In the genomic region with DNA sequence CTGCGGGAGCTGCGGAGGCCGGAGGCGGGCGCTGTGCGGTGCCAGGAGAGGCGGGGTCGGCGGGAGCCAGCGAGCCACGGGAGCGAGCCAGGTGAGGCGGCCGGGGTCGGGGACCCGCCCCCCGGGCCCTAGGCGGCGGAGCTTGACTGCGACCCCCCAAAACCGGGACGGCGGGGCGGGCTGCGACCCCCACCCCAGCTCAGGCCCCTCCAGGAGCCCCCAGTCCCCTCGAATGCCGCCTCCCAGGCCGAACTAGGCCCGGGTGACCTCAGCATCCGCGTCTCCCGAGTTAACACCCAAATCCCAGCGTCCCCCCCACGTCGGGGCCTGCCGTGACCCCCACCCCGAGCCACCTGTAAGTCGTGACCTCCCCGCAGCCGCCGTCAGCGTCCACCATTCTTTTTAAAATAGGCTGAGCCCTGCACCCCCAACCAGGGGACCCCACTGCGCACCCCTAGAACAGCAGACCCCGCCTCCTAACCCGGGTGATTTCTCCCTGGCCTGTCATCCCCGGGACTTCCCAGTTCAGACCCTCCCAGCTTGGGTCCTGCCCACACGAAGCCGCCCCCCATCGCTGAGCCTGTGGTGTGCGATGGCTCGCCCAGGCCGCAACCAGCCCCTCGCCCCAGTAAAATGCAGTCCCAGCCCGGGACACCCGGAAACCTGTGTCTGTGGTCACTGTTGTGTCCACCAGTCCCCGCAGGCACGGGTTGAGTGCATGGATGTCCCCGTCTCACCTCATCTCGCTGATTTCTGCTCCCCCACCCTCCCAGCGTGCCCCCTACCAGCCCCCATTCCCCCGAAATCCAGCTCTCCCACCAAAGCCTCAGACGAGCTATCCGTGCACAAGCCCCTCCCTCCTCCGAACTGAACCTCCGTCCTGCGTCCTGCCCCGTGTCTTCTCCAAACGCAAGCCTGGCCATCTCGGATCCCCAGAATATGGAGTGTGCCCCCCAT, we compare ENCODE assay signal across 8 cellular contexts. TPM values are rescaled to one million over a fixed set of nuclear protein-coding genes. Genes with fewer than 3 reads are reported as not detected.
A peak's percentile ranks its signal among the peaks of the same experiment; 100 is the strongest.
DNase-seq lines count a peak whose midpoint lies in the region; ATAC-seq, FAIRE-seq and TF ChIP-seq lines count a peak whose summit lies in the region.

No MANE protein-coding gene starts in this region.

- H3K4me1 Mint-ChIP-seq in central memory CD8-positive, alpha-beta T cell: peaks cover 48% of the 10 kb centered on the region

- H2AFZ ChIP-seq in DND-41 (ENCODE audit: low read depth, low read length) (peak overlapping the region; percentile 66), HepG2 (ENCODE audit: low read length) (no peak overlapping the region)

- no peak for TF ChIP-seq POLR2A in HepG2 (IDR thresholded peaks at IDR 0.05; ENCODE audit: insufficient read depth in 1 of 2, low read depth in 2 of 2, low read length in 2 of 2)

- H3K4me2 ChIP-seq in DND-41 (ENCODE audit: insufficient read depth, low read length): peak overlapping the region; percentile 90
- peak overlapping the region; percentile 94 for H3K4me2 ChIP-seq in HepG2 (ENCODE audit: low read depth, low read length)

- H3K79me2 ChIP-seq in DND-41 (ENCODE audit: insufficient read depth, low read length) (peaks cover 60% of the 10 kb centered on the region), HepG2 (ENCODE audit: insufficient read depth, low read length) (peaks cover 45% of the 10 kb centered on the region)

- H3K27me3 ChIP-seq in DND-41 (ENCODE audit: insufficient read depth, low read length, poor library complexity) (no peaks in the 10 kb centered on the region), SJCRH30 (no peaks in the 10 kb centered on the region), HepG2 (ENCODE audit: control insufficient read depth in 1 of 2, insufficient read depth in 2 of 2, low read length in 2 of 2) (no peaks in the 10 kb centered on the region)

- 0 out of 2 replicates have a peak, but pooled peaks have one; percentile 11 for TF ChIP-seq RAD21 in HepG2 (CRISPR knock-in tag; IDR thresholded peaks at IDR 0.05)

- H3K4me3 ChIP-seq in DND-41 (ENCODE audit: low read depth in 1 of 2, low read length in 2 of 2) (peak overlapping the region; percentile 81 to 95), SJCRH30 (peak overlapping the region; percentile 84), HepG2 (replicated peaks in 1 of 3; ENCODE audit: insufficient read depth in 1 of 3, low read depth in 2 of 3, low read length in 3 of 3) (peak overlapping the region; percentile 82 to 96 (median 92))

- in situ Hi-C loops in HepG2 (cut with HindIII; ENCODE audit: extremely low pct_ligation_motif_present, low pct_unique_long_range_greater_than_20kb): no loop called here

- CTCF ChIA-PET in HepG2 (lab: Yijun Ruan, JAX; ENCODE audit: low intra/inter-chr PET ratio, low total read pairs): no interaction called here

- BruUV-seq in HepG2 (replicated peaks; lab: Mats Ljungman, UMichigan): no TSS peak

- H4K20me1 ChIP-seq in DND-41 (ENCODE audit: insufficient read depth, low read length) (peaks cover 44% of the 10 kb centered on the region), HepG2 (ENCODE audit: insufficient read depth, low read length) (peaks cover 2% of the 10 kb centered on the region; the same call in 1 of the 2 replicates)

- ATAC-seq in DND-41 (ENCODE audit: insufficient read depth, low read depth) (no peak), GM21825 (IDR thresholded peaks at IDR 0.05; ENCODE audit: unreplicated experiment) (peak; percentile 16), HepG2 (peak; percentile 5; the same call in 2 of the 3 replicates)
- ATAC-seq in central memory CD8-positive, alpha-beta T cell (replicated peaks; ENCODE audit: extremely low read depth, poor library complexity, severe bottlenecking): no peak

- no peak for TF ChIP-seq EP300 in HepG2 (IDR thresholded peaks at IDR 0.05; ENCODE audit: low read depth in 2 of 2, low read length in 2 of 2)
- TF ChIP-seq EP300 in HepG2 (CRISPR knock-in tag; IDR thresholded peaks at IDR 0.05; ENCODE audit: borderline replicate concordance): no peak

- DNase-seq in DND-41: peak; percentile 47
- DNase-seq in SJCRH30: peak; percentile 29 to 31
- DNase-seq in central memory CD8-positive, alpha-beta T cell (ENCODE audit: low spot score in 2 of 2): no peak
- no peak for DNase-seq in HepG2 (ENCODE audit: low spot score)
- peak; percentile 6 for DNase-seq in stimulated activated naive CD4-positive, alpha-beta T cell treated with Interleukin-2 at 50 U/mL for 16 hours (lab: John Stamatoyannopoulos, UW)
- DNase-seq in NCI-H187 treated with DMSO at 0.1 percent for 48 hours (lab: John Stamatoyannopoulos, UW): no peak
- no peak for DNase-seq in globus pallidus (ENCODE audit: low spot score)

- no peaks in the 10 kb centered on the region for H3K27me3 Mint-ChIP-seq in central memory CD8-positive, alpha-beta T cell

- WGBS in HepG2 (ENCODE audit: low lambda C conversion rate): 2% methylated on average over 14 of the region's 69 CpGs

- H3K9me3 Mint-ChIP-seq in central memory CD8-positive, alpha-beta T cell: no peaks in the 10 kb centered on the region

- H3K9ac ChIP-seq in DND-41 (ENCODE audit: low read depth, low read length): peak overlapping the region; percentile 94
- H3K9ac ChIP-seq in HepG2 (ENCODE audit: insufficient read depth, low read depth, low read length): peak overlapping the region; percentile 95

- peak overlapping the region; percentile 98 for H3K27ac Mint-ChIP-seq in central memory CD8-positive, alpha-beta T cell (ENCODE audit: low read depth)

- POLR2A ChIA-PET in HepG2 (lab: Yijun Ruan, JAX): no interaction called here

- H3K9me3 ChIP-seq in DND-41 (ENCODE audit: insufficient read depth, low read length, severe bottlenecking) (no peaks in the 10 kb centered on the region), SJCRH30 (replicated peaks) (no peaks in the 10 kb centered on the region), HepG2 (ENCODE audit: low read length) (no peaks in the 10 kb centered on the region)

- peaks cover 23% of the 10 kb centered on the region for H3K36me3 Mint-ChIP-seq in central memory CD8-positive, alpha-beta T cell (ENCODE audit: insufficient read depth)

- peaks cover 40% of the 10 kb centered on the region for H3K4me1 ChIP-seq in DND-41 (ENCODE audit: insufficient read depth, low read length)
- H3K4me1 ChIP-seq in SJCRH30: no peaks in the 10 kb centered on the region; the same call in 1 of the 2 replicates
- peaks cover 48% of the 10 kb centered on the region for H3K4me1 ChIP-seq in HepG2 (ENCODE audit: insufficient read depth, low read length)

- no peak for FAIRE-seq in HepG2 (lab: Jason Lieb, UNC)

- TF ChIP-seq CTCF in DND-41 (IDR thresholded peaks at IDR 0.05; ENCODE audit: borderline replicate concordance, extremely low read depth, low read length, poor library complexity, severe bottlenecking): no peak
- TF ChIP-seq CTCF in HepG2 (CRISPR knock-in tag; IDR thresholded peaks at IDR 0.05): no peak

- H3K4me3 Mint-ChIP-seq in central memory CD8-positive, alpha-beta T cell: peak overlapping the region; percentile 92

- H3K27ac ChIP-seq in DND-41 (ENCODE audit: low read length) (peak overlapping the region; percentile 71), SJCRH30 (peak overlapping the region; percentile 34), HepG2 (ENCODE audit: extremely low read length, insufficient read depth, low read length) (peak overlapping the region; percentile 67)

- H3K36me3 ChIP-seq in DND-41 (ENCODE audit: insufficient read depth, low read length) (peaks cover 40% of the 10 kb centered on the region), SJCRH30 (peaks cover 5% of the 10 kb centered on the region), HepG2 (replicated peaks in 1 of 2; ENCODE audit: control insufficient read depth in 1 of 2, insufficient read depth in 2 of 2, low read length in 2 of 2) (peaks cover 3 to 16% of the 10 kb centered on the region in 2 experiments; a peak in 3 of 5 replicates)

- intact Hi-C loops in HepG2 (cut with micrococcal nuclease; ENCODE audit: unreplicated experiment): loop anchor here (5.0 kb wide), 1 partner anchor 66 kb away; a partner anchor contains a TSS

RNA-seq across cellular contexts. Expression of a gene that starts 0.6 kb away (rescaled TPM):
- 31.4 and 31.8 TPM in 2 replicates for total RNA-seq in SJCRH30 (2014; rRNA removed; shearing (Covaris generic))
- 18.3 and 29.0 TPM in 2 replicates for total RNA-seq in HepG2 (2016; rRNA removed; fragmentation: Illumina TruSeq; extraction: Trizol)
- 7.3 and 8.3 TPM in 2 replicates for total RNA-seq in HepG2 (2016; cell fraction: cytosol; rRNA removed; fragmentation: Illumina TruSeq; extraction: Trizol; ENCODE audit: low read depth)
- 14.2 and 28.7 TPM in 2 replicates for total RNA-seq in HepG2 (2016; cell fraction: insoluble cytoplasmic fraction; rRNA removed; fragmentation: Illumina TruSeq; extraction: Trizol)
- total RNA-seq in HepG2 (2016; cell fraction: membrane; rRNA removed; fragmentation: Illumina TruSeq; extraction: Trizol): 11.9 and 12.1 TPM in 2 replicates
- 13.9 and 16.7 TPM in 2 replicates for total RNA-seq in HepG2 (2016; cell fraction: nucleus; rRNA removed; fragmentation: Illumina TruSeq; extraction: Trizol)
- polyA plus RNA-seq in HepG2 (2011; rRNA removed): 30.8 and 39.2 TPM in 2 replicates
- 14.2 and 18.0 TPM in 2 replicates for polyA plus RNA-seq in HepG2 (2011; cell fraction: cytosol; rRNA removed)
- 95.9 and 102 TPM in 2 replicates for polyA plus RNA-seq in HepG2 (2011; cell fraction: nucleus; rRNA removed)
- 24.3 and 37.8 TPM in 2 replicates for polyA plus RNA-seq in HepG2 (2012)
- polyA plus RNA-seq in HepG2 (2016; cell fraction: cytosol; fragmentation: Illumina TruSeq; extraction: Trizol; ENCODE audit: low read depth): 1.6 and 2.9 TPM in 2 replicates
- polyA plus RNA-seq in HepG2 (2016; cell fraction: insoluble cytoplasmic fraction; fragmentation: Illumina TruSeq; extraction: Trizol; ENCODE audit: low read depth): 17.3 and 26.9 TPM in 2 replicates
- polyA plus RNA-seq in HepG2 (2016; cell fraction: membrane; fragmentation: Illumina TruSeq; extraction: Trizol; ENCODE audit: low read depth): 6.0 and 6.7 TPM in 2 replicates
- 52.3 and 54.5 TPM in 2 replicates for polyA plus RNA-seq in HepG2 (2016; cell fraction: nucleus; fragmentation: Illumina TruSeq; extraction: Trizol; ENCODE audit: insufficient read depth, low read depth)
- polyA minus RNA-seq in HepG2 (2011; rRNA and poly(A)+ RNA removed; ENCODE audit: low replicate concordance): 18.4 and 43.6 TPM in 2 replicates
- polyA minus RNA-seq in HepG2 (2011; cell fraction: cytosol; rRNA and poly(A)+ RNA removed): 15.1 and 16.5 TPM in 2 replicates
- 17.9 and 24.6 TPM in 2 replicates for polyA minus RNA-seq in HepG2 (2011; cell fraction: nucleus; rRNA and poly(A)+ RNA removed)

RNA-seq across cellular contexts. Expression of a gene that starts 6.2 kb away (rescaled TPM):
- 11.7 and 12.3 TPM in 2 replicates for total RNA-seq in SJCRH30 (2014; rRNA removed; shearing (Covaris generic))
- total RNA-seq in HepG2 (2016; rRNA removed; fragmentation: Illumina TruSeq; extraction: Trizol): 10.3 and 13.7 TPM in 2 replicates
- total RNA-seq in HepG2 (2016; cell fraction: cytosol; rRNA removed; fragmentation: Illumina TruSeq; extraction: Trizol; ENCODE audit: low read depth): 2.2 TPM in 2 replicates
- total RNA-seq in HepG2 (2016; cell fraction: insoluble cytoplasmic fraction; rRNA removed; fragmentation: Illumina TruSeq; extraction: Trizol): 10.1 and 13.2 TPM in 2 replicates
- total RNA-seq in HepG2 (2016; cell fraction: membrane; rRNA removed; fragmentation: Illumina TruSeq; extraction: Trizol): 5.2 and 7.2 TPM in 2 replicates
- 5.0 and 6.8 TPM in 2 replicates for total RNA-seq in HepG2 (2016; cell fraction: nucleus; rRNA removed; fragmentation: Illumina TruSeq; extraction: Trizol)
- polyA plus RNA-seq in HepG2 (2011; rRNA removed): 3.5 and 4.8 TPM in 2 replicates
- polyA plus RNA-seq in HepG2 (2011; cell fraction: cytosol; rRNA removed): 4.6 and 9.1 TPM in 2 replicates
- polyA plus RNA-seq in HepG2 (2011; cell fraction: nucleus; rRNA removed): 7.4 and 8.4 TPM in 2 replicates
- 4.7 and 7.0 TPM in 2 replicates for polyA plus RNA-seq in HepG2 (2012)
- 1.5 and 2.2 TPM in 2 replicates for polyA plus RNA-seq in HepG2 (2016; cell fraction: cytosol; fragmentation: Illumina TruSeq; extraction: Trizol; ENCODE audit: low read depth)
- 12.2 and 13.2 TPM in 2 replicates for polyA plus RNA-seq in HepG2 (2016; cell fraction: insoluble cytoplasmic fraction; fragmentation: Illumina TruSeq; extraction: Trizol; ENCODE audit: low read depth)
- polyA plus RNA-seq in HepG2 (2016; cell fraction: membrane; fragmentation: Illumina TruSeq; extraction: Trizol; ENCODE audit: low read depth): 3.7 and 4.3 TPM in 2 replicates
- 10.0 and 11.0 TPM in 2 replicates for polyA plus RNA-seq in HepG2 (2016; cell fraction: nucleus; fragmentation: Illumina TruSeq; extraction: Trizol; ENCODE audit: insufficient read depth, low read depth)
- 5.5 and 8.1 TPM in 2 replicates for polyA minus RNA-seq in HepG2 (2011; rRNA and poly(A)+ RNA removed; ENCODE audit: low replicate concordance)
- polyA minus RNA-seq in HepG2 (2011; cell fraction: cytosol; rRNA and poly(A)+ RNA removed): 4.5 and 6.8 TPM in 2 replicates
- polyA minus RNA-seq in HepG2 (2011; cell fraction: nucleus; rRNA and poly(A)+ RNA removed): 3.5 and 5.0 TPM in 2 replicates

RNA-seq across cellular contexts. Expression of a gene that starts 23.4 kb away (rescaled TPM):
- not detected in 2 replicates for total RNA-seq in SJCRH30 (2014; rRNA removed; shearing (Covaris generic))
- not detected in 2 replicates for total RNA-seq in HepG2 (2016; rRNA removed; fragmentation: Illumina TruSeq; extraction: Trizol)
- not detected in 2 replicates for total RNA-seq in HepG2 (2016; cell fraction: cytosol; rRNA removed; fragmentation: Illumina TruSeq; extraction: Trizol; ENCODE audit: low read depth)
- not detected in 2 replicates for total RNA-seq in HepG2 (2016; cell fraction: insoluble cytoplasmic fraction; rRNA removed; fragmentation: Illumina TruSeq; extraction: Trizol)
- not detected in 2 replicates for total RNA-seq in HepG2 (2016; cell fraction: membrane; rRNA removed; fragmentation: Illumina TruSeq; extraction: Trizol)
- not detected in 2 replicates for total RNA-seq in HepG2 (2016; cell fraction: nucleus; rRNA removed; fragmentation: Illumina TruSeq; extraction: Trizol)
- polyA plus RNA-seq in HepG2 (2011; rRNA removed): not detected in 2 replicates
- polyA plus RNA-seq in HepG2 (2011; cell fraction: cytosol; rRNA removed): not detected in 2 replicates
- not detected in 2 replicates for polyA plus RNA-seq in HepG2 (2011; cell fraction: nucleus; rRNA removed)
- not detected in 2 replicates for polyA plus RNA-seq in HepG2 (2012)
- polyA plus RNA-seq in HepG2 (2016; cell fraction: cytosol; fragmentation: Illumina TruSeq; extraction: Trizol; ENCODE audit: low read depth): not detected in 2 replicates
- polyA plus RNA-seq in HepG2 (2016; cell fraction: insoluble cytoplasmic fraction; fragmentation: Illumina TruSeq; extraction: Trizol; ENCODE audit: low read depth): not detected in 2 replicates
- polyA plus RNA-seq in HepG2 (2016; cell fraction: membrane; fragmentation: Illumina TruSeq; extraction: Trizol; ENCODE audit: low read depth): not detected in 2 replicates
- polyA plus RNA-seq in HepG2 (2016; cell fraction: nucleus; fragmentation: Illumina TruSeq; extraction: Trizol; ENCODE audit: insufficient read depth, low read depth): not detected in 2 replicates
- polyA minus RNA-seq in HepG2 (2011; rRNA and poly(A)+ RNA removed; ENCODE audit: low replicate concordance): not detected in 2 replicates
- polyA minus RNA-seq in HepG2 (2011; cell fraction: cytosol; rRNA and poly(A)+ RNA removed): not detected in 2 replicates
- not detected in 2 replicates for polyA minus RNA-seq in HepG2 (2011; cell fraction: nucleus; rRNA and poly(A)+ RNA removed)

RNA-seq across cellular contexts. Expression of a gene that starts 26.3 kb away (rescaled TPM):
- total RNA-seq in SJCRH30 (2014; rRNA removed; shearing (Covaris generic)): not detected in 2 replicates
- total RNA-seq in HepG2 (2016; rRNA removed; fragmentation: Illumina TruSeq; extraction: Trizol): 47.4 and 70.6 TPM in 2 replicates
- 29.6 and 43.2 TPM in 2 replicates for total RNA-seq in HepG2 (2016; cell fraction: cytosol; rRNA removed; fragmentation: Illumina TruSeq; extraction: Trizol; ENCODE audit: low read depth)
- 47.9 and 76.1 TPM in 2 replicates for total RNA-seq in HepG2 (2016; cell fraction: insoluble cytoplasmic fraction; rRNA removed; fragmentation: Illumina TruSeq; extraction: Trizol)
- total RNA-seq in HepG2 (2016; cell fraction: membrane; rRNA removed; fragmentation: Illumina TruSeq; extraction: Trizol): 38.7 and 54.4 TPM in 2 replicates
- 42.5 and 49.4 TPM in 2 replicates for total RNA-seq in HepG2 (2016; cell fraction: nucleus; rRNA removed; fragmentation: Illumina TruSeq; extraction: Trizol)
- polyA plus RNA-seq in HepG2 (2011; rRNA removed): 9.0 and 11.2 TPM in 2 replicates
- polyA plus RNA-seq in HepG2 (2011; cell fraction: cytosol; rRNA removed): 9.6 and 9.7 TPM in 2 replicates
- polyA plus RNA-seq in HepG2 (2011; cell fraction: nucleus; rRNA removed): 3.7 and 4.5 TPM in 2 replicates
- polyA plus RNA-seq in HepG2 (2012): 11.7 and 27.5 TPM in 2 replicates
- polyA plus RNA-seq in HepG2 (2016; cell fraction: cytosol; fragmentation: Illumina TruSeq; extraction: Trizol; ENCODE audit: low read depth): 59.2 and 77.1 TPM in 2 replicates
- 77.8 and 93.1 TPM in 2 replicates for polyA plus RNA-seq in HepG2 (2016; cell fraction: insoluble cytoplasmic fraction; fragmentation: Illumina TruSeq; extraction: Trizol; ENCODE audit: low read depth)
- 72.5 and 86.0 TPM in 2 replicates for polyA plus RNA-seq in HepG2 (2016; cell fraction: membrane; fragmentation: Illumina TruSeq; extraction: Trizol; ENCODE audit: low read depth)
- polyA plus RNA-seq in HepG2 (2016; cell fraction: nucleus; fragmentation: Illumina TruSeq; extraction: Trizol; ENCODE audit: insufficient read depth, low read depth): 132 and 146 TPM in 2 replicates
- 0.51 and 3.8 TPM in 2 replicates for polyA minus RNA-seq in HepG2 (2011; rRNA and poly(A)+ RNA removed; ENCODE audit: low replicate concordance)
- polyA minus RNA-seq in HepG2 (2011; cell fraction: cytosol; rRNA and poly(A)+ RNA removed): 3.0 and 6.0 TPM in 2 replicates
- polyA minus RNA-seq in HepG2 (2011; cell fraction: nucleus; rRNA and poly(A)+ RNA removed): 0.64 and 1.4 TPM in 2 replicates

RNA-seq across cellular contexts. Expression of a gene that starts 32.3 kb away (rescaled TPM):
- not detected in 2 replicates for total RNA-seq in SJCRH30 (2014; rRNA removed; shearing (Covaris generic))
- not detected in 2 replicates for total RNA-seq in HepG2 (2016; rRNA removed; fragmentation: Illumina TruSeq; extraction: Trizol)
- total RNA-seq in HepG2 (2016; cell fraction: cytosol; rRNA removed; fragmentation: Illumina TruSeq; extraction: Trizol; ENCODE audit: low read depth): not detected in 2 replicates
- total RNA-seq in HepG2 (2016; cell fraction: insoluble cytoplasmic fraction; rRNA removed; fragmentation: Illumina TruSeq; extraction: Trizol): not detected in 2 replicates
- total RNA-seq in HepG2 (2016; cell fraction: membrane; rRNA removed; fragmentation: Illumina TruSeq; extraction: Trizol): not detected in 2 replicates
- total RNA-seq in HepG2 (2016; cell fraction: nucleus; rRNA removed; fragmentation: Illumina TruSeq; extraction: Trizol): not detected in 2 replicates
- not detected in 2 replicates for polyA plus RNA-seq in HepG2 (2011; rRNA removed)
- polyA plus RNA-seq in HepG2 (2011; cell fraction: cytosol; rRNA removed): not detected in 2 replicates
- 0.32 TPM in 1 of 2 replicates, not detected in the other for polyA plus RNA-seq in HepG2 (2011; cell fraction: nucleus; rRNA removed)
- 0.24 and 0.35 TPM in 2 replicates for polyA plus RNA-seq in HepG2 (2012)
- polyA plus RNA-seq in HepG2 (2016; cell fraction: cytosol; fragmentation: Illumina TruSeq; extraction: Trizol; ENCODE audit: low read depth): not detected in 2 replicates
- polyA plus RNA-seq in HepG2 (2016; cell fraction: insoluble cytoplasmic fraction; fragmentation: Illumina TruSeq; extraction: Trizol; ENCODE audit: low read depth): not detected in 2 replicates
- polyA plus RNA-seq in HepG2 (2016; cell fraction: membrane; fragmentation: Illumina TruSeq; extraction: Trizol; ENCODE audit: low read depth): not detected in 2 replicates
- polyA plus RNA-seq in HepG2 (2016; cell fraction: nucleus; fragmentation: Illumina TruSeq; extraction: Trizol; ENCODE audit: insufficient read depth, low read depth): not detected in 2 replicates
- not detected in 2 replicates for polyA minus RNA-seq in HepG2 (2011; rRNA and poly(A)+ RNA removed; ENCODE audit: low replicate concordance)
- not detected in 2 replicates for polyA minus RNA-seq in HepG2 (2011; cell fraction: cytosol; rRNA and poly(A)+ RNA removed)
- not detected in 2 replicates for polyA minus RNA-seq in HepG2 (2011; cell fraction: nucleus; rRNA and poly(A)+ RNA removed)

Comparison
In these comparisons a context has a peak if more than half of its experiments do, and no peak if none do; other contexts are left out.
1. ATAC-seq: peak in GM21825 (single experiment) and HepG2 (single experiment); none in DND-41 (single experiment) and central memory CD8-positive, alpha-beta T cell (single experiment).
2. DNase-seq: peak in DND-41 (single experiment), SJCRH30 (2 of 2) and stimulated activated naive CD4-positive, alpha-beta T cell treated with Interleukin-2 at 50 U/mL for 16 hours (single experiment); none in central memory CD8-positive, alpha-beta T cell (0 of 2), HepG2 (single experiment), NCI-H187 treated with DMSO at 0.1 percent for 48 hours (single experiment) and globus pallidus (single experiment).
3. Peak in every context shown above with its lines, with median percentiles within 50 percentile points of each other: H3K27ac ChIP-seq and H3K4me3 ChIP-seq.